ENCODE assay signal across 21 cellular contexts in the genomic region with DNA sequence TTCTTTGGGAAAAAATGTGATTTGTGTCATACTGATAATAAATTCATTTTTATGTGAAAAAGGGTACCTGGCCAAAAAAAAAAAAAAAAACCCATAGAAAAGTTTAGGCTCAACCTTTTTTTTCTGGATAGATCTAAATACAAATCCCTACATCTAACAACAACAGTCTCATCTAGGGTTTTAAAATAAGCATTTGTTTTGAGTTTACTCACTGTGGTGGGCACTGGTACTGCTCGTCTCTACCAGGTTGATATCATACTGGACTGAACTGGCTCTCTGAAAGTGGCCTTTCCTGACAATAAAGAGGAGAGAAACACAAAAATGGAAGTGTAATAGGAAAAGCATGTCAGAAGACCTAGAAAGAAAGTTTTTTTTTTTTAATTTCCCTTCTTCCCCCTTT. TPM values are rescaled to one million over a fixed set of nuclear protein-coding genes. Genes with fewer than 3 reads are reported as not detected.
DNase-seq lines count a peak whose midpoint lies in the region; ATAC-seq, FAIRE-seq and TF ChIP-seq lines count a peak whose summit lies in the region.
"Had no signal": no experiment of that assay in that cellular context is flagged by ENCODE, and none has a peak within 500 bp of the region (broad histone marks: within the 10 kb centered on the region; RNA-seq: fewer than 3 reads in every experiment).

No MANE protein-coding gene starts in this region.

- CTCF ChIA-PET in HepG2 (lab: Yijun Ruan, JAX; ENCODE audit: low intra/inter-chr PET ratio, low total read pairs) = no interaction called here

- no peak for TF ChIP-seq RAD21 in liver (IDR thresholded peaks at IDR 0.05)
- no peak for TF ChIP-seq RAD21 in HepG2 (CRISPR knock-in tag; IDR thresholded peaks at IDR 0.05)

- TF ChIP-seq EP300 in HepG2 (IDR thresholded peaks at IDR 0.05; ENCODE audit: low read depth in 2 of 2, low read length in 2 of 2) (no peak), HepG2 (CRISPR knock-in tag; IDR thresholded peaks at IDR 0.05; ENCODE audit: borderline replicate concordance) (no peak)

- no peaks in the 10 kb centered on the region for H3K27me3 ChIP-seq in liver (ENCODE audit: control insufficient read depth in 4 of 4, insufficient read depth in 4 of 4, low read length in 3 of 4)
- H3K27me3 ChIP-seq in HepG2 (ENCODE audit: control insufficient read depth in 1 of 2, insufficient read depth in 2 of 2, low read length in 2 of 2) = peaks cover 0 to 3% of the 10 kb centered on the region in 2 experiments; a peak in 1 of 5 replicates
- H3K27me3 ChIP-seq in endodermal cell (ENCODE audit: control insufficient read depth, insufficient read depth, low read length, poor library complexity, severe bottlenecking) = no peaks in the 10 kb centered on the region
- H3K27me3 ChIP-seq in spleen (replicated peaks in 1 of 7) = no peaks in the 10 kb centered on the region

- H3K36me3 Mint-ChIP-seq in HFFc6 (ENCODE audit: low read depth) (no peaks in the 10 kb centered on the region), endodermal cell (ENCODE audit: low read depth) (no peaks in the 10 kb centered on the region), type B pancreatic cell (no peaks in the 10 kb centered on the region)

- H3K9ac ChIP-seq in liver (ENCODE audit: low read depth in 1 of 2, low read length in 2 of 2) (no peak overlapping the region), HepG2 (ENCODE audit: insufficient read depth, low read depth, low read length) (no peak overlapping the region), endodermal cell (ENCODE audit: extremely low read depth, low read length, poor library complexity, severe bottlenecking) (no peak overlapping the region)
- H3K9ac ChIP-seq: GM23248 had no signal

- H3K4me3 ChIP-seq in liver (ENCODE audit: low read depth in 1 of 3, low read length in 3 of 3) = no peak overlapping the region
- no peak overlapping the region for H3K4me3 ChIP-seq in HepG2 (replicated peaks in 1 of 3; ENCODE audit: insufficient read depth in 1 of 3, low read depth in 2 of 3, low read length in 3 of 3)
- H3K4me3 ChIP-seq in endodermal cell (ENCODE audit: low read length) = no peak overlapping the region
- no peak overlapping the region for H3K4me3 ChIP-seq in spleen
- H3K4me3 ChIP-seq: GM23248 had no signal

- H3K36me3 ChIP-seq in liver (ENCODE audit: control insufficient read depth in 4 of 4, insufficient read depth in 3 of 4, low read depth in 1 of 4, low read length in 3 of 4) = no peaks in the 10 kb centered on the region
- H3K36me3 ChIP-seq in HepG2 (replicated peaks in 1 of 2; ENCODE audit: control insufficient read depth in 1 of 2, insufficient read depth in 2 of 2, low read length in 2 of 2) = no peaks in the 10 kb centered on the region
- no peaks in the 10 kb centered on the region for H3K36me3 ChIP-seq in endodermal cell (ENCODE audit: control insufficient read depth, insufficient read depth, low read length)
- no peaks in the 10 kb centered on the region for H3K36me3 ChIP-seq in spleen
- H3K36me3 ChIP-seq: BE2C had no signal

- H3K4me3 Mint-ChIP-seq in HFFc6 (no peak overlapping the region), endodermal cell (no peak overlapping the region), type B pancreatic cell (no peak overlapping the region)
- H3K4me3 Mint-ChIP-seq: CD4-positive, alpha-beta T cell had no signal

- TF ChIP-seq POLR2A in HepG2 (IDR thresholded peaks at IDR 0.05; ENCODE audit: insufficient read depth in 1 of 2, low read depth in 2 of 2, low read length in 2 of 2) = no peak
- TF ChIP-seq POLR2A in spleen (IDR thresholded peaks at IDR 0.05) = no peak

- no TSS peak for BruUV-seq in HepG2 (replicated peaks; lab: Mats Ljungman, UMichigan)

- H3K79me2 ChIP-seq in HepG2 (ENCODE audit: insufficient read depth, low read length) = no peaks in the 10 kb centered on the region

- H3K9me3 ChIP-seq in liver (ENCODE audit: control insufficient read depth in 4 of 4, low read length in 3 of 4) (no peaks in the 10 kb centered on the region), HepG2 (ENCODE audit: low read length) (no peaks in the 10 kb centered on the region), endodermal cell (ENCODE audit: control insufficient read depth, low read length) (no peaks in the 10 kb centered on the region), spleen (no peaks in the 10 kb centered on the region)
- H3K9me3 ChIP-seq: BE2C, Caco-2 had no signal

- H3K9me3 Mint-ChIP-seq in HFFc6 (no peaks in the 10 kb centered on the region), endodermal cell (no peaks in the 10 kb centered on the region), type B pancreatic cell (no peaks in the 10 kb centered on the region)
- H3K9me3 Mint-ChIP-seq: CD4-positive, alpha-beta T cell had no signal

- 94% methylated on average over 1 of the region's 1 CpG for WGBS in liver
- WGBS in HepG2 (ENCODE audit: low lambda C conversion rate) = 20% methylated on average over 1 of the region's 1 CpG
- 91% methylated on average over 1 of the region's 1 CpG; no CpG with 5 or more reads in 1 of the 2 experiments for WGBS in endodermal cell (ENCODE audit: insufficient coverage in 1 of 2, insufficient read length in 1 of 2), 2 experiments
- WGBS in spleen, 5 donors = 63 to 84% (median 77%) methylated on average over 1 of the region's 1 CpG

- H3K27ac ChIP-seq in liver (ENCODE audit: low read depth in 1 of 2, low read length in 2 of 2) (no peak overlapping the region), HepG2 (ENCODE audit: extremely low read length, insufficient read depth, low read length) (no peak overlapping the region), endodermal cell (ENCODE audit: low read depth, low read length) (no peak overlapping the region), spleen (no peak overlapping the region)
- H3K27ac ChIP-seq: GM23248 had no signal

- in situ Hi-C loops in HepG2 (cut with HindIII; ENCODE audit: extremely low pct_ligation_motif_present, low pct_unique_long_range_greater_than_20kb) = no loop called here

- H3K27me3 Mint-ChIP-seq in HFFc6 (ENCODE audit: insufficient read depth) (peaks cover 8% of the 10 kb centered on the region), endodermal cell (ENCODE audit: insufficient read depth) (no peaks in the 10 kb centered on the region), type B pancreatic cell (peaks cover 3% of the 10 kb centered on the region)

- no peak overlapping the region for H2AFZ ChIP-seq in HepG2 (ENCODE audit: low read length)
- H2AFZ ChIP-seq: GM23248 had no signal

- H3K4me1 Mint-ChIP-seq in HFFc6 (ENCODE audit: low read depth) = no peaks in the 10 kb centered on the region
- peaks cover 4% of the 10 kb centered on the region for H3K4me1 Mint-ChIP-seq in endodermal cell
- H3K4me1 Mint-ChIP-seq in type B pancreatic cell (ENCODE audit: unreplicated experiment) = no peaks in the 10 kb centered on the region

- no peak for FAIRE-seq in HepG2 (lab: Jason Lieb, UNC)
- FAIRE-seq: D721Med, G401.6, GM12892, GM18507, H54 had no signal

- TF ChIP-seq CTCF in liver (IDR thresholded peaks at IDR 0.05; ENCODE audit: low read depth, low read length, missing input control) (peak; percentile 4), HepG2 (CRISPR knock-in tag; IDR thresholded peaks at IDR 0.05) (no peak), HFFc6 (IDR thresholded peaks at IDR 0.05) (peak; percentile 22; the same call in 1 of the 2 replicates), endodermal cell (conservative IDR thresholded peaks at IDR 0.05) (peak; percentile 58), type B pancreatic cell (conservative IDR thresholded peaks at IDR 0.05) (peak; percentile 63), spleen (IDR thresholded peaks at IDR 0.05 in 8 of 11, conservative IDR thresholded peaks at IDR 0.05 in 3 of 11) (no peak)

- no peak overlapping the region for H3K27ac Mint-ChIP-seq in HFFc6
- no peak overlapping the region for H3K27ac Mint-ChIP-seq in endodermal cell
- no peak overlapping the region for H3K27ac Mint-ChIP-seq in type B pancreatic cell
- H3K27ac Mint-ChIP-seq: CD4-positive, alpha-beta T cell had no signal

- intact Hi-C loops in HepG2 (cut with micrococcal nuclease; ENCODE audit: unreplicated experiment) = no loop called here
- intact Hi-C loops in Right ventricle myocardium inferior (cut with DNase I) = no loop called here
- intact Hi-C loops in spleen (cut with DNase I; ENCODE audit: low total_unique reads) = no loop called here

- no peak for ATAC-seq in HepG2
- no peak for ATAC-seq in Right ventricle myocardium inferior

- H3K4me1 ChIP-seq in liver (ENCODE audit: control insufficient read depth in 4 of 4, insufficient read depth in 4 of 4, low read length in 3 of 4) (no peaks in the 10 kb centered on the region), HepG2 (ENCODE audit: insufficient read depth, low read length) (no peaks in the 10 kb centered on the region), endodermal cell (ENCODE audit: control insufficient read depth, insufficient read depth, low read length) (no peaks in the 10 kb centered on the region), spleen (no peaks in the 10 kb centered on the region)
- H3K4me1 ChIP-seq: BE2C, Caco-2 had no signal

- H4K20me1 ChIP-seq in HepG2 (ENCODE audit: insufficient read depth, low read length) = no peaks in the 10 kb centered on the region

- no peak overlapping the region for H3K4me2 ChIP-seq in HepG2 (ENCODE audit: low read depth, low read length)

- POLR2A ChIA-PET in HepG2 (lab: Yijun Ruan, JAX) = no interaction called here

- DNase-seq in HepG2 (ENCODE audit: low spot score) = no peak
- DNase-seq in HFFc6 = no peak
- DNase-seq in endodermal cell = no peak
- no peak for DNase-seq in type B pancreatic cell (ENCODE audit: extremely low spot score, unreplicated experiment)
- no peak for DNase-seq in Right ventricle myocardium inferior (ENCODE audit: missing footprints)
- DNase-seq in effector CD4-positive, alpha-beta T cell = no peak
- no peak for DNase-seq in spleen
- DNase-seq: 8988T; BE2C; C1 segment of cervical spinal cord; Caco-2; CD4-positive, alpha-beta T cell; GM23248; HCEC 1CT; KG1 had no signal

RNA-seq across cellular contexts. Expression of a gene that starts 52.0 kb away (rescaled TPM):
- total RNA-seq in liver = 10 to 100 TPM; 23.1 to 40.8 TPM
- polyA plus RNA-seq in liver = 10 to 100 TPM; 16.8 to 40.6 TPM
- 112 and 179 TPM in 2 replicates for total RNA-seq in HepG2 (2016; rRNA removed; fragmentation: Illumina TruSeq; extraction: Trizol)
- 21.5 and 24.9 TPM in 2 replicates for total RNA-seq in HepG2 (2016; cell fraction: cytosol; rRNA removed; fragmentation: Illumina TruSeq; extraction: Trizol; ENCODE audit: low read depth)
- 120 and 197 TPM in 2 replicates for total RNA-seq in HepG2 (2016; cell fraction: insoluble cytoplasmic fraction; rRNA removed; fragmentation: Illumina TruSeq; extraction: Trizol)
- total RNA-seq in HepG2 (2016; cell fraction: membrane; rRNA removed; fragmentation: Illumina TruSeq; extraction: Trizol) = 48.5 and 56.0 TPM in 2 replicates
- 74.1 and 87.3 TPM in 2 replicates for total RNA-seq in HepG2 (2016; cell fraction: nucleus; rRNA removed; fragmentation: Illumina TruSeq; extraction: Trizol)
- 42.5 and 45.7 TPM in 2 replicates for polyA plus RNA-seq in HepG2 (2011; rRNA removed)
- polyA plus RNA-seq in HepG2 (2011; cell fraction: cytosol; rRNA removed) = 29.7 and 36.0 TPM in 2 replicates
- 27.8 and 32.3 TPM in 2 replicates for polyA plus RNA-seq in HepG2 (2011; cell fraction: nucleus; rRNA removed)
- 49.1 and 62.3 TPM in 2 replicates for polyA plus RNA-seq in HepG2 (2012)
- 22.4 and 27.7 TPM in 2 replicates for polyA plus RNA-seq in HepG2 (2016; cell fraction: cytosol; fragmentation: Illumina TruSeq; extraction: Trizol; ENCODE audit: low read depth)
- polyA plus RNA-seq in HepG2 (2016; cell fraction: insoluble cytoplasmic fraction; fragmentation: Illumina TruSeq; extraction: Trizol; ENCODE audit: low read depth) = 149 and 155 TPM in 2 replicates
- polyA plus RNA-seq in HepG2 (2016; cell fraction: membrane; fragmentation: Illumina TruSeq; extraction: Trizol; ENCODE audit: low read depth) = 36.1 and 39.4 TPM in 2 replicates
- polyA plus RNA-seq in HepG2 (2016; cell fraction: nucleus; fragmentation: Illumina TruSeq; extraction: Trizol; ENCODE audit: insufficient read depth, low read depth) = 78.1 and 88.1 TPM in 2 replicates
- 79.9 and 90.6 TPM in 2 replicates for polyA minus RNA-seq in HepG2 (2011; rRNA and poly(A)+ RNA removed; ENCODE audit: low replicate concordance)
- 46.8 and 48.9 TPM in 2 replicates for polyA minus RNA-seq in HepG2 (2011; cell fraction: cytosol; rRNA and poly(A)+ RNA removed)
- 61.4 and 66.2 TPM in 2 replicates for polyA minus RNA-seq in HepG2 (2011; cell fraction: nucleus; rRNA and poly(A)+ RNA removed)
- 10 to 100 TPM; 48.1 to 51.3 (median 49.4) TPM for total RNA-seq in HFFc6 (2021; fragmentation: NEBNext Ultra II Directional; extraction: Animal tissue kit (Norgen Biotek cat#: 25700))
- 10 to 100 TPM; 47.6 to 48.1 TPM for total RNA-seq in endodermal cell
- 45.2 TPM for polyA plus RNA-seq in endodermal cell (2013, experiment 1 of 2)
- 38.8 TPM for polyA plus RNA-seq in endodermal cell (2013, experiment 2 of 2)
- 47.1 and 49.9 TPM in 2 replicates for total RNA-seq in type B pancreatic cell (ENCODE audit: low replicate concordance)
- 19.2 TPM for total RNA-seq in Right ventricle myocardium inferior
- total RNA-seq in spleen = 10 to 100 TPM; 14.6 to 24.9 (median 22.0) TPM
- 10 to 100 TPM in 1 of 3 donors, 1 to 10 TPM in 2; 4.9 to 10.2 (median 7.4) TPM for polyA plus RNA-seq in spleen

RNA-seq across cellular contexts. Expression of a gene that starts 56.5 kb away (rescaled TPM):
- total RNA-seq in liver = 1 to 10 TPM in 1 of 2 donors, not detected in 1; 1.3 TPM
- polyA plus RNA-seq in liver = 1 to 10 TPM in 1 of 2 donors, under 1 TPM in 1; 0.51 to 1.0 TPM
- total RNA-seq in HepG2 (2016; rRNA removed; fragmentation: Illumina TruSeq; extraction: Trizol) = not detected in 2 replicates
- total RNA-seq in HepG2 (2016; cell fraction: cytosol; rRNA removed; fragmentation: Illumina TruSeq; extraction: Trizol; ENCODE audit: low read depth) = not detected in 2 replicates
- not detected in 2 replicates for total RNA-seq in HepG2 (2016; cell fraction: insoluble cytoplasmic fraction; rRNA removed; fragmentation: Illumina TruSeq; extraction: Trizol)
- total RNA-seq in HepG2 (2016; cell fraction: membrane; rRNA removed; fragmentation: Illumina TruSeq; extraction: Trizol) = not detected in 2 replicates
- total RNA-seq in HepG2 (2016; cell fraction: nucleus; rRNA removed; fragmentation: Illumina TruSeq; extraction: Trizol) = not detected in 2 replicates
- polyA plus RNA-seq in HepG2 (2011; rRNA removed) = 0.01 TPM in 1 of 2 replicates, not detected in the other
- polyA plus RNA-seq in HepG2 (2011; cell fraction: cytosol; rRNA removed) = not detected in 2 replicates
- not detected in 2 replicates for polyA plus RNA-seq in HepG2 (2011; cell fraction: nucleus; rRNA removed)
- 0.43 and 0.79 TPM in 2 replicates for polyA plus RNA-seq in HepG2 (2012)
- polyA plus RNA-seq in HepG2 (2016; cell fraction: cytosol; fragmentation: Illumina TruSeq; extraction: Trizol; ENCODE audit: low read depth) = not detected in 2 replicates
- not detected in 2 replicates for polyA plus RNA-seq in HepG2 (2016; cell fraction: insoluble cytoplasmic fraction; fragmentation: Illumina TruSeq; extraction: Trizol; ENCODE audit: low read depth)
- not detected in 2 replicates for polyA plus RNA-seq in HepG2 (2016; cell fraction: membrane; fragmentation: Illumina TruSeq; extraction: Trizol; ENCODE audit: low read depth)
- polyA plus RNA-seq in HepG2 (2016; cell fraction: nucleus; fragmentation: Illumina TruSeq; extraction: Trizol; ENCODE audit: insufficient read depth, low read depth) = not detected in 2 replicates
- polyA minus RNA-seq in HepG2 (2011; rRNA and poly(A)+ RNA removed; ENCODE audit: low replicate concordance) = 17.9 TPM in 1 of 2 replicates, not detected in the other
- polyA minus RNA-seq in HepG2 (2011; cell fraction: cytosol; rRNA and poly(A)+ RNA removed) = not detected in 2 replicates
- not detected in 2 replicates for polyA minus RNA-seq in HepG2 (2011; cell fraction: nucleus; rRNA and poly(A)+ RNA removed)
- total RNA-seq in HFFc6 (2021; fragmentation: NEBNext Ultra II Directional; extraction: Animal tissue kit (Norgen Biotek cat#: 25700)) = not detected
- under 1 TPM; 0.51 to 0.95 TPM for total RNA-seq in endodermal cell
- polyA plus RNA-seq in endodermal cell (2013, experiment 1 of 2) = 0.11 TPM
- polyA plus RNA-seq in endodermal cell (2013, experiment 2 of 2) = 0.12 TPM
- total RNA-seq in type B pancreatic cell (ENCODE audit: low replicate concordance) = 2.4 and 3.6 TPM in 2 replicates
- total RNA-seq in Right ventricle myocardium inferior = not detected
- under 1 TPM in 2 of 7 donors, not detected in 5; 0.50 to 0.76 TPM for total RNA-seq in spleen
- under 1 TPM; 0.09 to 0.42 (median 0.12) TPM for polyA plus RNA-seq in spleen
- total RNA-seq: CD4-positive, alpha-beta T cell; GM23248 had no signal

Comparison
In these comparisons a context has a peak if more than half of its experiments do, and no peak if none do; other contexts are left out.
1. CTCF ChIP-seq: peak in liver (single experiment), HFFc6 (single experiment), endodermal cell (single experiment) and type B pancreatic cell (single experiment); none in HepG2 (single experiment) and spleen (0 of 11).